ENCODE assay signal across 2 cellular contexts in the genomic region with DNA sequence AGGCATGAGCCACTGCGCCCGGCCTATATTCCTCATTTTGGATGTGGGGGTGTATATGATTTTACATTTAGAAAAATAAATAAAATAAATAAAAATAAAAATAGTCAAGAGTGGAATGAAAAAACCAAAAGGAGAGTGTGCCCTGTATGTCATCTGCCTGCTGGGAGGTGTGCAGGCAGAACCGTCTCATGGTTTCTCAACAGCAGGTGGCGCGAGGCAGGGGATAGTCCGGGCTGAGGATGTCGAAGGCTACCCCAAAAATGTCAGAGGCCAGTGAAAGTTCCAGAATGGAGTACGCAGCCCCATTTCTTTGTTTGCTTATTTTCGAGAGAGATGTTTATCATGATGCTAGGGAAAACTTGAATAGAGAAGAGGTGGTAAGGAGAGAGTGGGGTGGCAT.
A peak's percentile ranks its signal among the peaks of the same experiment; 100 is the strongest.
TF ChIP-seq lines count a peak whose summit lies in the region.

No MANE protein-coding gene starts in this region.

TF ChIP-seq in HepG2, 621 proteins besides CTCF, POLR2A, EP300 and RAD21:
- TF ChIP-seq SMC3 (IDR thresholded peaks at IDR 0.05; ENCODE audit: low read length) (peak; percentile 44; the same call in 1 of the 2 replicates), ASH2L (IDR thresholded peaks at IDR 0.05; ENCODE audit: insufficient read length, low read depth, low read length) (no peak), TBP (CRISPR knock-in tag; IDR thresholded peaks at IDR 0.05) (no peak), FOXA3 (CRISPR knock-in tag; IDR thresholded peaks at IDR 0.05) (no peak), ZNF251 (CRISPR knock-in tag; IDR thresholded peaks at IDR 0.05) (no peak), STAG1 (CRISPR knock-in tag; IDR thresholded peaks at IDR 0.05) (peak; percentile 44), ZBTB21 (CRISPR knock-in tag; IDR thresholded peaks at IDR 0.05) (no peak), MXD3 (CRISPR knock-in tag; IDR thresholded peaks at IDR 0.05) (no peak), HOXA5 (CRISPR knock-in tag; IDR thresholded peaks at IDR 0.05) (no peak), ZSCAN5A (CRISPR knock-in tag; IDR thresholded peaks at IDR 0.05; ENCODE audit: borderline replicate concordance) (no peak)
- TF ChIP-seq, protein P1, sequence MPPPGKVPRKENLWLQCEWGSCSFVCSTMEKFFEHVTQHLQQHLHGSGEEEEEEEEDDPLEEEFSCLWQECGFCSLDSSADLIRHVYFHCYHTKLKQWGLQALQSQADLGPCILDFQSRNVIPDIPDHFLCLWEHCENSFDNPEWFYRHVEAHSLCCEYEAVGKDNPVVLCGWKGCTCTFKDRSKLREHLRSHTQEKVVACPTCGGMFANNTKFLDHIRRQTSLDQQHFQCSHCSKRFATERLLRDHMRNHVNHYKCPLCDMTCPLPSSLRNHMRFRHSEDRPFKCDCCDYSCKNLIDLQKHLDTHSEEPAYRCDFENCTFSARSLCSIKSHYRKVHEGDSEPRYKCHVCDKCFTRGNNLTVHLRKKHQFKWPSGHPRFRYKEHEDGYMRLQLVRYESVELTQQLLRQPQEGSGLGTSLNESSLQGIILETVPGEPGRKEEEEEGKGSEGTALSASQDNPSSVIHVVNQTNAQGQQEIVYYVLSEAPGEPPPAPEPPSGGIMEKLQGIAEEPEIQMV (CRISPR knock-in tag; IDR thresholded peaks at IDR 0.05; ENCODE audit: low read depth), result no peak
TF ChIP-seq in HepG2: peak in this region for 2.

TF ChIP-seq in H1, 55 proteins besides CTCF, POLR2A, EP300 and RAD21:
- no peak for TF ChIP-seq USF2 (IDR thresholded peaks at IDR 0.05; ENCODE audit: low read length)
- no peak for TF ChIP-seq GTF2F1 (IDR thresholded peaks at IDR 0.05; ENCODE audit: borderline replicate concordance, low read depth, low read length)
- TF ChIP-seq, protein P2, sequence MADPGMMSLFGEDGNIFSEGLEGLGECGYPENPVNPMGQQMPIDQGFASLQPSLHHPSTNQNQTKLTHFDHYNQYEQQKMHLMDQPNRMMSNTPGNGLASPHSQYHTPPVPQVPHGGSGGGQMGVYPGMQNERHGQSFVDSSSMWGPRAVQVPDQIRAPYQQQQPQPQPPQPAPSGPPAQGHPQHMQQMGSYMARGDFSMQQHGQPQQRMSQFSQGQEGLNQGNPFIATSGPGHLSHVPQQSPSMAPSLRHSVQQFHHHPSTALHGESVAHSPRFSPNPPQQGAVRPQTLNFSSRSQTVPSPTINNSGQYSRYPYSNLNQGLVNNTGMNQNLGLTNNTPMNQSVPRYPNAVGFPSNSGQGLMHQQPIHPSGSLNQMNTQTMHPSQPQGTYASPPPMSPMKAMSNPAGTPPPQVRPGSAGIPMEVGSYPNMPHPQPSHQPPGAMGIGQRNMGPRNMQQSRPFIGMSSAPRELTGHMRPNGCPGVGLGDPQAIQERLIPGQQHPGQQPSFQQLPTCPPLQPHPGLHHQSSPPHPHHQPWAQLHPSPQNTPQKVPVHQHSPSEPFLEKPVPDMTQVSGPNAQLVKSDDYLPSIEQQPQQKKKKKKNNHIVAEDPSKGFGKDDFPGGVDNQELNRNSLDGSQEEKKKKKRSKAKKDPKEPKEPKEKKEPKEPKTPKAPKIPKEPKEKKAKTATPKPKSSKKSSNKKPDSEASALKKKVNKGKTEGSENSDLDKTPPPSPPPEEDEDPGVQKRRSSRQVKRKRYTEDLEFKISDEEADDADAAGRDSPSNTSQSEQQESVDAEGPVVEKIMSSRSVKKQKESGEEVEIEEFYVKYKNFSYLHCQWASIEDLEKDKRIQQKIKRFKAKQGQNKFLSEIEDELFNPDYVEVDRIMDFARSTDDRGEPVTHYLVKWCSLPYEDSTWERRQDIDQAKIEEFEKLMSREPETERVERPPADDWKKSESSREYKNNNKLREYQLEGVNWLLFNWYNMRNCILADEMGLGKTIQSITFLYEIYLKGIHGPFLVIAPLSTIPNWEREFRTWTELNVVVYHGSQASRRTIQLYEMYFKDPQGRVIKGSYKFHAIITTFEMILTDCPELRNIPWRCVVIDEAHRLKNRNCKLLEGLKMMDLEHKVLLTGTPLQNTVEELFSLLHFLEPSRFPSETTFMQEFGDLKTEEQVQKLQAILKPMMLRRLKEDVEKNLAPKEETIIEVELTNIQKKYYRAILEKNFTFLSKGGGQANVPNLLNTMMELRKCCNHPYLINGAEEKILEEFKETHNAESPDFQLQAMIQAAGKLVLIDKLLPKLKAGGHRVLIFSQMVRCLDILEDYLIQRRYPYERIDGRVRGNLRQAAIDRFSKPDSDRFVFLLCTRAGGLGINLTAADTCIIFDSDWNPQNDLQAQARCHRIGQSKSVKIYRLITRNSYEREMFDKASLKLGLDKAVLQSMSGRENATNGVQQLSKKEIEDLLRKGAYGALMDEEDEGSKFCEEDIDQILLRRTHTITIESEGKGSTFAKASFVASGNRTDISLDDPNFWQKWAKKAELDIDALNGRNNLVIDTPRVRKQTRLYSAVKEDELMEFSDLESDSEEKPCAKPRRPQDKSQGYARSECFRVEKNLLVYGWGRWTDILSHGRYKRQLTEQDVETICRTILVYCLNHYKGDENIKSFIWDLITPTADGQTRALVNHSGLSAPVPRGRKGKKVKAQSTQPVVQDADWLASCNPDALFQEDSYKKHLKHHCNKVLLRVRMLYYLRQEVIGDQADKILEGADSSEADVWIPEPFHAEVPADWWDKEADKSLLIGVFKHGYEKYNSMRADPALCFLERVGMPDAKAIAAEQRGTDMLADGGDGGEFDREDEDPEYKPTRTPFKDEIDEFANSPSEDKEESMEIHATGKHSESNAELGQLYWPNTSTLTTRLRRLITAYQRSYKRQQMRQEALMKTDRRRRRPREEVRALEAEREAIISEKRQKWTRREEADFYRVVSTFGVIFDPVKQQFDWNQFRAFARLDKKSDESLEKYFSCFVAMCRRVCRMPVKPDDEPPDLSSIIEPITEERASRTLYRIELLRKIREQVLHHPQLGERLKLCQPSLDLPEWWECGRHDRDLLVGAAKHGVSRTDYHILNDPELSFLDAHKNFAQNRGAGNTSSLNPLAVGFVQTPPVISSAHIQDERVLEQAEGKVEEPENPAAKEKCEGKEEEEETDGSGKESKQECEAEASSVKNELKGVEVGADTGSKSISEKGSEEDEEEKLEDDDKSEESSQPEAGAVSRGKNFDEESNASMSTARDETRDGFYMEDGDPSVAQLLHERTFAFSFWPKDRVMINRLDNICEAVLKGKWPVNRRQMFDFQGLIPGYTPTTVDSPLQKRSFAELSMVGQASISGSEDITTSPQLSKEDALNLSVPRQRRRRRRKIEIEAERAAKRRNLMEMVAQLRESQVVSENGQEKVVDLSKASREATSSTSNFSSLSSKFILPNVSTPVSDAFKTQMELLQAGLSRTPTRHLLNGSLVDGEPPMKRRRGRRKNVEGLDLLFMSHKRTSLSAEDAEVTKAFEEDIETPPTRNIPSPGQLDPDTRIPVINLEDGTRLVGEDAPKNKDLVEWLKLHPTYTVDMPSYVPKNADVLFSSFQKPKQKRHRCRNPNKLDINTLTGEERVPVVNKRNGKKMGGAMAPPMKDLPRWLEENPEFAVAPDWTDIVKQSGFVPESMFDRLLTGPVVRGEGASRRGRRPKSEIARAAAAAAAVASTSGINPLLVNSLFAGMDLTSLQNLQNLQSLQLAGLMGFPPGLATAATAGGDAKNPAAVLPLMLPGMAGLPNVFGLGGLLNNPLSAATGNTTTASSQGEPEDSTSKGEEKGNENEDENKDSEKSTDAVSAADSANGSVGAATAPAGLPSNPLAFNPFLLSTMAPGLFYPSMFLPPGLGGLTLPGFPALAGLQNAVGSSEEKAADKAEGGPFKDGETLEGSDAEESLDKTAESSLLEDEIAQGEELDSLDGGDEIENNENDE (IDR thresholded peaks at IDR 0.05; ENCODE audit: insufficient replicate concordance, low read length), result no peak
- TF ChIP-seq, protein P3, sequence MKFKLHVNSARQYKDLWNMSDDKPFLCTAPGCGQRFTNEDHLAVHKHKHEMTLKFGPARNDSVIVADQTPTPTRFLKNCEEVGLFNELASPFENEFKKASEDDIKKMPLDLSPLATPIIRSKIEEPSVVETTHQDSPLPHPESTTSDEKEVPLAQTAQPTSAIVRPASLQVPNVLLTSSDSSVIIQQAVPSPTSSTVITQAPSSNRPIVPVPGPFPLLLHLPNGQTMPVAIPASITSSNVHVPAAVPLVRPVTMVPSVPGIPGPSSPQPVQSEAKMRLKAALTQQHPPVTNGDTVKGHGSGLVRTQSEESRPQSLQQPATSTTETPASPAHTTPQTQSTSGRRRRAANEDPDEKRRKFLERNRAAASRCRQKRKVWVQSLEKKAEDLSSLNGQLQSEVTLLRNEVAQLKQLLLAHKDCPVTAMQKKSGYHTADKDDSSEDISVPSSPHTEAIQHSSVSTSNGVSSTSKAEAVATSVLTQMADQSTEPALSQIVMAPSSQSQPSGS (IDR thresholded peaks at IDR 0.05; ENCODE audit: low read length), result no peak
- no peak for TF ChIP-seq TAF1 (IDR thresholded peaks at IDR 0.05; ENCODE audit: low read depth, low read length)
- TF ChIP-seq NRF1 (IDR thresholded peaks at IDR 0.05; ENCODE audit: low read depth, low read length), result no peak
- TF ChIP-seq TAF7 (optimal IDR thresholded peaks at IDR 0.05; ENCODE audit: borderline replicate concordance, low read depth, low read length), result no peak
- TF ChIP-seq, protein P4, sequence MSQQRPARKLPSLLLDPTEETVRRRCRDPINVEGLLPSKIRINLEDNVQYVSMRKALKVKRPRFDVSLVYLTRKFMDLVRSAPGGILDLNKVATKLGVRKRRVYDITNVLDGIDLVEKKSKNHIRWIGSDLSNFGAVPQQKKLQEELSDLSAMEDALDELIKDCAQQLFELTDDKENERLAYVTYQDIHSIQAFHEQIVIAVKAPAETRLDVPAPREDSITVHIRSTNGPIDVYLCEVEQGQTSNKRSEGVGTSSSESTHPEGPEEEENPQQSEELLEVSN (IDR thresholded peaks at IDR 0.05), result no peak
- no peak for TF ChIP-seq RNF2 (IDR thresholded peaks at IDR 0.05; ENCODE audit: borderline replicate concordance, low read depth, low read length, missing control alignments, poor library complexity, severe bottlenecking)
- TF ChIP-seq RFX5 (IDR thresholded peaks at IDR 0.05; ENCODE audit: borderline replicate concordance, low read depth, low read length), result no peak
- TF ChIP-seq NANOG (IDR thresholded peaks at IDR 0.05; ENCODE audit: insufficient read depth, low read depth, low read length, poor library complexity, severe bottlenecking), result no peak
- TF ChIP-seq BRCA1 (IDR thresholded peaks at IDR 0.05; ENCODE audit: low read depth, low read length), result no peak
- TF ChIP-seq TBP (IDR thresholded peaks at IDR 0.05; ENCODE audit: low read depth, low read length), result no peak
- TF ChIP-seq KDM5A (IDR thresholded peaks at IDR 0.05; ENCODE audit: low read length), result no peak
TF ChIP-seq in H1: peak in this region for 0.
